In genomic region chr1:212967767-212968166, GRCh38 we compare ENCODE assay signal across 9 cellular contexts. TPM values are rescaled to one million over a fixed set of nuclear protein-coding genes. Genes with fewer than 3 reads are reported as not detected.
DNase-seq lines count a peak whose midpoint lies in the region; ATAC-seq and TF ChIP-seq lines count a peak whose summit lies in the region.
"Had no signal": no experiment of that assay in that cellular context is flagged by ENCODE, and none has a peak within 500 bp of the region (broad histone marks: within the 10 kb centered on the region; RNA-seq: fewer than 3 reads in every experiment).

No MANE protein-coding gene starts in this region.

- no peak for TF ChIP-seq POLR2A in spleen (IDR thresholded peaks at IDR 0.05)

- H3K27me3 ChIP-seq in DND-41 (ENCODE audit: insufficient read depth, low read length, poor library complexity) (peaks cover 14% of the 10 kb centered on the region), spleen (replicated peaks in 1 of 7) (peaks cover 0 to 11% (median 0%) of the 10 kb centered on the region in 7 donors)
- H3K27me3 ChIP-seq in naive thymus-derived CD4-positive, alpha-beta T cell (ENCODE audit: control insufficient read depth in 2 of 2, insufficient read depth in 2 of 2, low read length in 2 of 2), result peaks cover 0 to 4% of the 10 kb centered on the region in 2 donors

- no peak for DNase-seq in DND-41
- DNase-seq in NCI-H146 treated with DMSO at 0.1 percent for 48 hours (lab: John Stamatoyannopoulos, UW; ENCODE audit: unreplicated experiment), result peak; percentile 3
- no peak for DNase-seq in mesothelial cell of epicardium (ENCODE audit: low spot score in 2 of 2, unreplicated experiment in 2 of 2)
- DNase-seq in spleen, result no peak
- no peak for DNase-seq in stimulated activated CD8-positive, alpha-beta memory T cell treated with anti-CD3 and anti-CD28 coated beads, Interleukin-4, amount 100 ng/mL, for 48 hours
- DNase-seq in naive thymus-derived CD4-positive, alpha-beta T cell, result no peak

- no peaks in the 10 kb centered on the region for H4K20me1 ChIP-seq in DND-41 (ENCODE audit: insufficient read depth, low read length)

- no peaks in the 10 kb centered on the region for H3K4me1 ChIP-seq in DND-41 (ENCODE audit: insufficient read depth, low read length)
- H3K4me1 ChIP-seq in spleen, result no peaks in the 10 kb centered on the region
- no peaks in the 10 kb centered on the region for H3K4me1 ChIP-seq in naive thymus-derived CD4-positive, alpha-beta T cell (ENCODE audit: control insufficient read depth in 2 of 2, insufficient read depth in 2 of 2, low read length in 2 of 2)

- H3K9ac ChIP-seq in DND-41 (ENCODE audit: low read depth, low read length), result no peak overlapping the region

- H3K27ac Mint-ChIP-seq in brain (peak overlapping the region in 4 of 5 experiments; percentile 4 to 65 (median 29)), mesothelial cell of epicardium (peak overlapping the region; percentile 12)
- no peak overlapping the region for H3K27ac Mint-ChIP-seq in naive thymus-derived CD4-positive, alpha-beta T cell
- H3K27ac Mint-ChIP-seq: T-helper 1 cell treated with Interleukin-12 subunit alpha and Interleukin-12 subunit beta and Interleukin-4 antibody, amounts not matched to agents 30 μg/mL and 1 μg/mL, for 36 hours had no signal

- H2AFZ ChIP-seq in DND-41 (ENCODE audit: low read depth, low read length), result no peak overlapping the region

- H3K4me3 Mint-ChIP-seq in brain, result peak overlapping the region in 1 of 5 experiments; percentile 8
- no peak overlapping the region for H3K4me3 Mint-ChIP-seq in mesothelial cell of epicardium
- H3K4me3 Mint-ChIP-seq in naive thymus-derived CD4-positive, alpha-beta T cell, result no peak overlapping the region
- H3K4me3 Mint-ChIP-seq: T-helper 1 cell treated with Interleukin-12 subunit alpha and Interleukin-12 subunit beta and Interleukin-4 antibody, amounts not matched to agents 30 μg/mL and 1 μg/mL, for 36 hours had no signal

- peaks cover 58% of the 10 kb centered on the region for H3K4me1 Mint-ChIP-seq in brain
- peaks cover 15% of the 10 kb centered on the region for H3K4me1 Mint-ChIP-seq in mesothelial cell of epicardium
- H3K4me1 Mint-ChIP-seq in naive thymus-derived CD4-positive, alpha-beta T cell, result peaks cover 0 to 5% (median 0%) of the 10 kb centered on the region in 7 donors

- H3K9me3 ChIP-seq in DND-41 (ENCODE audit: insufficient read depth, low read length, severe bottlenecking) (no peaks in the 10 kb centered on the region), spleen (no peaks in the 10 kb centered on the region)
- H3K9me3 ChIP-seq in naive thymus-derived CD4-positive, alpha-beta T cell (ENCODE audit: control insufficient read depth in 2 of 3, low read length in 3 of 3), result no peaks in the 10 kb centered on the region

- no peaks in the 10 kb centered on the region for H3K9me3 Mint-ChIP-seq in brain
- H3K9me3 Mint-ChIP-seq in mesothelial cell of epicardium, result no peaks in the 10 kb centered on the region
- H3K9me3 Mint-ChIP-seq in naive thymus-derived CD4-positive, alpha-beta T cell, result peaks cover 0 to 1% (median 0%) of the 10 kb centered on the region in 11 donors
- H3K9me3 Mint-ChIP-seq: T-helper 1 cell treated with Interleukin-12 subunit alpha and Interleukin-12 subunit beta and Interleukin-4 antibody, amounts not matched to agents 30 μg/mL and 1 μg/mL, for 36 hours had no signal

- H3K27ac ChIP-seq in DND-41 (ENCODE audit: low read length) (no peak overlapping the region), spleen (no peak overlapping the region)
- H3K27ac ChIP-seq in naive thymus-derived CD4-positive, alpha-beta T cell (ENCODE audit: low read depth, low read length), result no peak overlapping the region

- POLR2A ChIA-PET in naive thymus-derived CD4-positive, alpha-beta T cell (lab: Charles Lee), result no interaction called here

- no peaks in the 10 kb centered on the region for H3K79me2 ChIP-seq in DND-41 (ENCODE audit: insufficient read depth, low read length)

- 73 to 82% (median 77%) methylated on average over 7 of the region's 7 CpGs for WGBS in spleen, 5 donors

- peak; percentile 65 for TF ChIP-seq CTCF in DND-41 (IDR thresholded peaks at IDR 0.05; ENCODE audit: borderline replicate concordance, extremely low read depth, low read length, poor library complexity, severe bottlenecking)
- peak; percentile 25 to 49 for TF ChIP-seq CTCF in brain (conservative IDR thresholded peaks at IDR 0.05)
- TF ChIP-seq CTCF in mesothelial cell of epicardium (IDR thresholded peaks at IDR 0.05; ENCODE audit: unreplicated experiment), result peak; percentile 37
- peak in 5 of 11 experiments; percentile 14 to 37 (median 29) for TF ChIP-seq CTCF in spleen (IDR thresholded peaks at IDR 0.05 in 8 of 11, conservative IDR thresholded peaks at IDR 0.05 in 3 of 11)

- CTCF ChIA-PET in naive thymus-derived CD4-positive, alpha-beta T cell (lab: Charles Lee), result no interaction called here

- H3K36me3 ChIP-seq in DND-41 (ENCODE audit: insufficient read depth, low read length), result no peaks in the 10 kb centered on the region
- H3K36me3 ChIP-seq in spleen, result no peaks in the 10 kb centered on the region
- H3K36me3 ChIP-seq in naive thymus-derived CD4-positive, alpha-beta T cell (ENCODE audit: control insufficient read depth in 2 of 3, insufficient read depth in 3 of 3, low read length in 3 of 3), result no peaks in the 10 kb centered on the region

- H3K27me3 Mint-ChIP-seq in brain, result peaks cover 3% of the 10 kb centered on the region
- no peaks in the 10 kb centered on the region for H3K27me3 Mint-ChIP-seq in mesothelial cell of epicardium (ENCODE audit: low read depth)
- peaks cover 13 to 38% (median 13%) of the 10 kb centered on the region in 5 donors for H3K27me3 Mint-ChIP-seq in naive thymus-derived CD4-positive, alpha-beta T cell

- intact Hi-C loops in spleen (cut with DNase I; ENCODE audit: low total_unique reads), result no loop called here
- intact Hi-C loops in naive thymus-derived CD4-positive, alpha-beta T cell (cut with micrococcal nuclease), result no loop called here

- H3K36me3 Mint-ChIP-seq in brain, result peaks cover 90% of the 10 kb centered on the region
- peaks cover 48% of the 10 kb centered on the region for H3K36me3 Mint-ChIP-seq in mesothelial cell of epicardium
- peaks cover 0 to 3% (median 0%) of the 10 kb centered on the region in 5 donors for H3K36me3 Mint-ChIP-seq in naive thymus-derived CD4-positive, alpha-beta T cell

- H3K4me3 ChIP-seq in DND-41 (ENCODE audit: low read depth in 1 of 2, low read length in 2 of 2) (no peak overlapping the region), spleen (no peak overlapping the region)
- no peak overlapping the region for H3K4me3 ChIP-seq in naive thymus-derived CD4-positive, alpha-beta T cell (ENCODE audit: low read length)

- ATAC-seq in DND-41 (ENCODE audit: insufficient read depth, low read depth) (peak; percentile 80), GM21717 (IDR thresholded peaks at IDR 0.05; ENCODE audit: unreplicated experiment) (peak; percentile 51)
- no peak for ATAC-seq in naive thymus-derived CD4-positive, alpha-beta T cell

- no peak overlapping the region for H3K4me2 ChIP-seq in DND-41 (ENCODE audit: insufficient read depth, low read length)

RNA-seq across cellular contexts. Expression of gene VASH2, which starts 17.4 kb away (rescaled TPM):
- polyA plus RNA-seq in brain (ENCODE audit: insufficient read depth, low read depth, low replicate concordance) (3.6 TPM), spleen (under 1 TPM; 0.33 to 0.52 (median 0.35) TPM)
- total RNA-seq in mesothelial cell of epicardium (39.1 to 43.8 TPM (median 43.6 TPM) in 3 replicates), spleen (1 to 10 TPM in 5 of 7 donors, under 1 TPM in 2; 0.43 to 2.6 (median 1.2) TPM)
- 1 to 10 TPM in 1 of 5 experiments, under 1 TPM in 1, not detected in 3; 0.73 to 1.1 TPM for total RNA-seq in naive thymus-derived CD4-positive, alpha-beta T cell
- polyA plus RNA-seq in naive thymus-derived CD4-positive, alpha-beta T cell, result not detected

RNA-seq across cellular contexts. Expression of gene ANGEL2, which starts 47.9 kb away (rescaled TPM):
- 10.7 TPM for polyA plus RNA-seq in brain (ENCODE audit: insufficient read depth, low read depth, low replicate concordance)
- 44.7 to 47.4 TPM (median 45.2 TPM) in 3 replicates for total RNA-seq in mesothelial cell of epicardium
- total RNA-seq in spleen, result 10 to 100 TPM; 34.6 to 96.8 (median 55.9) TPM
- 10 to 100 TPM; 18.3 to 29.4 (median 20.3) TPM for polyA plus RNA-seq in spleen
- total RNA-seq in naive thymus-derived CD4-positive, alpha-beta T cell, result 10 to 100 TPM; 57.8 to 96.5 (median 63.4) TPM
- 10 to 100 TPM; 22.2 to 25.7 TPM for polyA plus RNA-seq in naive thymus-derived CD4-positive, alpha-beta T cell

Comparison
In these comparisons a context has a peak if more than half of its experiments do, and no peak if none do; other contexts are left out.
1. H3K27ac Mint-ChIP-seq: peak in brain (4 of 5) and mesothelial cell of epicardium (single experiment); none in naive thymus-derived CD4-positive, alpha-beta T cell (0 of 9).
2. RNA of gene VASH2, which starts 17.4 kb away (total RNA-seq): 39.1 to 43.8 TPM in mesothelial cell of epicardium; 0.43 to 2.6 TPM in spleen and 0.73 to 1.1 TPM in naive thymus-derived CD4-positive, alpha-beta T cell; every median in the first group is over 10 times any median in the second.